ENCODE assay signal across 8 cellular contexts in the genomic region with DNA sequence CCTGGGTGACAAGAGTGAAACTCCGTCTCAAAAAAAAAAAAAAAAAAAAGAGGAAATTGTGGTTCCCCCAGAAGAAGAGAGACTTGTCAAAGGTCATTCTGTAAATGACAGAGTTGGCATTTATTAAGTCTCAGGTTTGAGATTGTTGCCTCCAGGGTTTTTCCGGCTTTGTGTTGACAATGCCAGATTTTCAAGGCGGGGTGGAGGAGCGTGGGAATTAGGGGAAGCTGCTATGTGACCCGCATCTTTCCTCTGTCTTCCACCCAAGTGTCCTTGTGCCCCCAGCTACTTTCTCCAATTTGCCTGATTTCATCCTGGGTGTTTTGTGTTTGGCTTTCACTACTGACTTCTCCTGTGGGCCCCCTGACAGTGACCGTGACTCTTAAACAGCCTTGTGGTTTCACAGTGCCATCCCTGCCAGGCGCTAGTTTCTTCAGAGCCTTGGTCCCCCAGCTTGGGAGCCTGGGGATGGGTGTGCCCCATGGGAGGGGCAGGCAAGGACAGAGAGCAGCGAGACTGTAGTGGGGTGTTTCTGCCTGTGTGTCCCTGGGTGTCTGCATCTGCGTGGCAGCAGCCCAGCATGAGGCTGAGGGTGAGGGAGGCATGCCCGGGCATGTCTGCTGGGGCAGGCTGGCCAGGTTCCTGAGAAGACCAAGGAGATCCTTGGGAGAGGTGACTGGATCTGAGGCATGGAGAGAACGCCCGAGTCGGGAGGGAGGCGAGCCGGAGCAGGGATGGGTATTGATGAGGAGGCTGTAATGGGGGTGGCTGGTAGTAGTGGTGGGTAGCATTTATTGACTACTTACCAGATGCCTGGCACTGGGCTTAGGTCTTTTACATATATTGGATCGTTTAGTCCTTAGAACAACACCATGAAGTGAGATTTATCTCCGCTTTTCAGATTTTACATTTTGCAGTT. TPM values are rescaled to one million over a fixed set of nuclear protein-coding genes. Genes with fewer than 3 reads are reported as not detected.
DNase-seq lines count a peak whose midpoint lies in the region; ATAC-seq and TF ChIP-seq lines count a peak whose summit lies in the region.

No MANE protein-coding gene starts in this region.

- peak overlapping the region; percentile 66 for H3K18ac ChIP-seq in H9 (ENCODE audit: insufficient read length, low read depth, low read length)

- no peak overlapping the region for H3K56ac ChIP-seq in H9 (ENCODE audit: insufficient read length, low read depth, low read length)

- no peak overlapping the region for H3K4me2 ChIP-seq in H9 (ENCODE audit: insufficient read depth, insufficient read length, low read length)

- no peaks in the 10 kb centered on the region for H3K79me1 ChIP-seq in H9 (ENCODE audit: insufficient read depth, low read depth, low read length, poor library complexity, severe bottlenecking)

- no peak overlapping the region for H3K23ac ChIP-seq in H9 (ENCODE audit: insufficient read length, low read depth, low read length)

- H2BK120ac ChIP-seq in H9 (ENCODE audit: low read depth, low read length, poor library complexity, severe bottlenecking) = peak overlapping the region; percentile 52

- H3K4me1 ChIP-seq in H9 (ENCODE audit: insufficient read depth, low read length) (peaks cover 5% of the 10 kb centered on the region; the same call in 1 of the 2 replicates), gastroesophageal sphincter (peaks cover 0 to 32% (median 9%) of the 10 kb centered on the region in 3 donors), sigmoid colon (peaks cover 0 to 22% (median 16%) of the 10 kb centered on the region in 4 donors)

- WGBS in H9 (ENCODE audit: extremely low coverage, insufficient read length, low lambda C conversion rate) = no CpG with 5 or more reads among the region's 17 CpGs
- WGBS in gastroesophageal sphincter (ENCODE audit: low coverage in 1 of 2), 2 donors = 84 to 87% methylated on average over 11 to 12 of the region's 17 CpGs
- WGBS in sigmoid colon, 2 donors = 32 to 58% methylated on average over 17 of the region's 17 CpGs

- H3K9ac ChIP-seq in H9 (ENCODE audit: extremely low read depth, insufficient read length, low read length) = no peak overlapping the region

- H3T11ph ChIP-seq in H9 (ENCODE audit: low read length) = no peak overlapping the region

- H3K9me3 ChIP-seq in H9 (ENCODE audit: control insufficient read depth, low read depth, low read length) (no peaks in the 10 kb centered on the region), gastroesophageal sphincter (no peaks in the 10 kb centered on the region), sigmoid colon (no peaks in the 10 kb centered on the region)

- H4K5ac ChIP-seq in H9 (ENCODE audit: insufficient read length, low read depth, low read length) = no peak overlapping the region

- H2BK12ac ChIP-seq in H9 (ENCODE audit: insufficient read length, low read depth, low read length) = no peak overlapping the region

- H3K27me3 Mint-ChIP-seq in activated T-cell treated with anti-CD3 and anti-CD28 coated beads, Interleukin-2, amount 50 U/mL, for 4 hours (ENCODE audit: low read depth) = no peaks in the 10 kb centered on the region
- H3K27me3 Mint-ChIP-seq in H9 (ENCODE audit: low read depth) (peaks cover 20% of the 10 kb centered on the region), activated B cell treated with CpG ODN at 0.5 μM for 24 hours (no peaks in the 10 kb centered on the region)

- H3K27ac Mint-ChIP-seq in H9 = peak overlapping the region in 1 of 3 experiments; percentile 99; a peak in 2 of 7 replicates
- peak overlapping the region; percentile 99 for H3K27ac Mint-ChIP-seq in activated B cell treated with CpG ODN at 0.5 μM for 24 hours

- H3K79me2 ChIP-seq in H9 (ENCODE audit: insufficient read depth, low read length) = no peaks in the 10 kb centered on the region

- CTCF ChIA-PET in activated B cell treated with CpG ODN at 0.5 μM for 24 hours (lab: Charles Lee) = interaction anchor here (1.0 to 4.0 kb wide), 6 partner anchors 24 to 51 kb away, joined by 3 to 35 read pairs (median 10); no protein-coding TSS in a partner anchor

- no peaks in the 10 kb centered on the region for H4K20me1 ChIP-seq in H9 (ENCODE audit: control insufficient read depth, insufficient read depth, insufficient read length)

- H3K27ac ChIP-seq in H9 (ENCODE audit: insufficient read length, low read depth, low read length) = no peak overlapping the region
- peak overlapping the region in 3 of 4 donors; percentile 32 to 65 (median 53) for H3K27ac ChIP-seq in gastroesophageal sphincter
- peak overlapping the region; percentile 20 to 63 (median 22) for H3K27ac ChIP-seq in sigmoid colon

- no peak for TF ChIP-seq CTCF in H9 (conservative IDR thresholded peaks at IDR 0.05)
- TF ChIP-seq CTCF in activated B cell treated with CpG ODN at 0.5 μM for 24 hours (IDR thresholded peaks at IDR 0.05) = no peak
- no peak for TF ChIP-seq CTCF in gastroesophageal sphincter (IDR thresholded peaks at IDR 0.05)
- no peak for TF ChIP-seq CTCF in sigmoid colon (IDR thresholded peaks at IDR 0.05)

- peak overlapping the region; percentile 68 for H3K4me3 Mint-ChIP-seq in activated T-cell treated with anti-CD3 and anti-CD28 coated beads, Interleukin-2, amount 50 U/mL, for 4 hours
- no peak overlapping the region for H3K4me3 Mint-ChIP-seq in H9
- H3K4me3 Mint-ChIP-seq in activated B cell treated with CpG ODN at 0.5 μM for 24 hours = peak overlapping the region; percentile 84

- H2BK15ac ChIP-seq in H9 (ENCODE audit: low read depth, low read length) = no peak overlapping the region

- TF ChIP-seq POLR2A in gastroesophageal sphincter (IDR thresholded peaks at IDR 0.05) (no peak), sigmoid colon (IDR thresholded peaks at IDR 0.05) (no peak)

- intact Hi-C loops in activated B cell treated with CpG ODN at 0.5 μM for 24 hours (cut with micrococcal nuclease) (loop anchor here (1.0 to 10.0 kb wide), 5 partner anchors 31 to 1180 kb away; a partner anchor contains a TSS), sigmoid colon (cut with DNase I) (no loop called here)

- H3K27me3 ChIP-seq in H9 (ENCODE audit: insufficient read depth, low read length) (no peaks in the 10 kb centered on the region), gastroesophageal sphincter (no peaks in the 10 kb centered on the region), sigmoid colon (no peaks in the 10 kb centered on the region)

- H3K9me3 Mint-ChIP-seq in activated T-cell treated with anti-CD3 and anti-CD28 coated beads, Interleukin-2, amount 50 U/mL, for 4 hours = no peaks in the 10 kb centered on the region
- H3K9me3 Mint-ChIP-seq in H9 (peaks cover 0 to 2% of the 10 kb centered on the region in 2 experiments; a peak in 1 of 5 replicates), activated B cell treated with CpG ODN at 0.5 μM for 24 hours (no peaks in the 10 kb centered on the region)

- H2AK5ac ChIP-seq in H9 (ENCODE audit: insufficient read length, low read length) = no peak overlapping the region

- H2BK5ac ChIP-seq in H9 (ENCODE audit: insufficient read length, low read length) = no peak overlapping the region

- DNase-seq in activated T-cell treated with anti-CD3 and anti-CD28 coated beads, Interleukin-2, amount 50 U/mL, for 4 hours = no peak
- DNase-seq in activated T-cell treated with anti-CD3 and anti-CD28 coated beads for 4 hours = no peak
- no peak for DNase-seq in H9
- peak; percentile 77 for DNase-seq in NAMALWA (ENCODE audit: low spot score)
- peak; percentile 63 for DNase-seq in activated B cell treated with CpG ODN at 0.5 μM for 24 hours
- no peak for DNase-seq in sigmoid colon
- no peak for DNase-seq in middle frontal gyrus (ENCODE audit: extremely low spot score, low spot score)

- ATAC-seq in activated T-cell treated with anti-CD3 and anti-CD28 coated beads, Interleukin-2, amount 50 U/mL, for 4 hours = peak; percentile 60
- ATAC-seq in activated B cell treated with CpG ODN at 0.5 μM for 24 hours (ENCODE audit: low read depth) (peak; percentile 49), gastroesophageal sphincter (peak; percentile 23)

- TF ChIP-seq EP300 in gastroesophageal sphincter (IDR thresholded peaks at IDR 0.05) (no peak), sigmoid colon (IDR thresholded peaks at IDR 0.05) (no peak)

- POLR2A ChIA-PET in activated B cell treated with CpG ODN at 0.5 μM for 24 hours (lab: Charles Lee) = interaction anchor here (0.7 to 33.3 kb wide), 10 partner anchors 8 to 113 kb away, joined by 3 to 1783 read pairs (median 9); a partner anchor contains a TSS

- H3K36me3 Mint-ChIP-seq in activated T-cell treated with anti-CD3 and anti-CD28 coated beads, Interleukin-2, amount 50 U/mL, for 4 hours (ENCODE audit: insufficient read depth) = no peaks in the 10 kb centered on the region
- no peaks in the 10 kb centered on the region for H3K36me3 Mint-ChIP-seq in H9 (ENCODE audit: insufficient read depth in 1 of 3, low read depth in 3 of 3)
- no peaks in the 10 kb centered on the region for H3K36me3 Mint-ChIP-seq in activated B cell treated with CpG ODN at 0.5 μM for 24 hours (ENCODE audit: low read depth)

- H3K4ac ChIP-seq in H9 (ENCODE audit: low read depth, low read length) = peak overlapping the region; percentile 9; the same call in 1 of the 2 replicates

- H3K4me3 ChIP-seq in gastroesophageal sphincter (no peak overlapping the region), sigmoid colon (no peak overlapping the region)

- H3K23me2 ChIP-seq in H9 (ENCODE audit: insufficient read length, low read depth, low read length, poor library complexity, severe bottlenecking) = no peaks in the 10 kb centered on the region

- H4K8ac ChIP-seq in H9 (replicated peaks; ENCODE audit: insufficient read length, low read depth, low read length) = no peak overlapping the region

- peaks cover 55% of the 10 kb centered on the region for H3K4me1 Mint-ChIP-seq in activated T-cell treated with anti-CD3 and anti-CD28 coated beads, Interleukin-2, amount 50 U/mL, for 4 hours (ENCODE audit: low read depth)
- peaks cover 35 to 48% of the 10 kb centered on the region in 2 experiments for H3K4me1 Mint-ChIP-seq in H9
- peaks cover 94% of the 10 kb centered on the region for H3K4me1 Mint-ChIP-seq in activated B cell treated with CpG ODN at 0.5 μM for 24 hours

- no peak overlapping the region for H2AFZ ChIP-seq in H9 (ENCODE audit: low read length)

- H3K36me3 ChIP-seq in gastroesophageal sphincter (no peaks in the 10 kb centered on the region), sigmoid colon (no peaks in the 10 kb centered on the region)

- H4K91ac ChIP-seq in H9 (ENCODE audit: insufficient read length, low read depth, low read length) = peak overlapping the region; percentile 11

- H3K14ac ChIP-seq in H9 (ENCODE audit: insufficient read depth, low read length) = peak overlapping the region; percentile 55

- no peak overlapping the region for H2BK20ac ChIP-seq in H9 (ENCODE audit: low read depth, low read length, poor library complexity, severe bottlenecking)

RNA-seq across cellular contexts. Expression of a gene that starts 46.3 kb away (rescaled TPM):
- 10 to 100 TPM; 43.6 to 58.9 (median 54.9) TPM for total RNA-seq in activated T-cell treated with anti-CD3 and anti-CD28 coated beads, Interleukin-2, amount 50 U/mL, for 4 hours
- total RNA-seq in H9 (2021) (6.7 and 7.6 TPM in 2 replicates), activated B cell treated with CpG ODN at 0.5 μM for 24 hours (155 and 156 TPM in 2 replicates), gastroesophageal sphincter (10 to 100 TPM; 10.7 to 16.7 (median 14.9) TPM), sigmoid colon (10 to 100 TPM in 1 of 4 donors, 1 to 10 TPM in 3; 7.7 to 11.5 (median 8.5) TPM)
- polyA plus RNA-seq in sigmoid colon = 10 to 100 TPM in 2 of 3 donors, 1 to 10 TPM in 1; 9.6 to 11.7 (median 10.9) TPM

Comparison
In these comparisons a context has a peak if more than half of its experiments do, and no peak if none do; other contexts are left out.
1. DNase-seq: peak in NAMALWA (single experiment) and activated B cell treated with CpG ODN at 0.5 μM for 24 hours (single experiment); none in activated T-cell treated with anti-CD3 and anti-CD28 coated beads, Interleukin-2, amount 50 U/mL, for 4 hours (single experiment), activated T-cell treated with anti-CD3 and anti-CD28 coated beads for 4 hours (single experiment), H9 (single experiment), sigmoid colon (single experiment) and middle frontal gyrus (single experiment).
2. H3K4me3 Mint-ChIP-seq: peak in activated T-cell treated with anti-CD3 and anti-CD28 coated beads, Interleukin-2, amount 50 U/mL, for 4 hours (single experiment) and activated B cell treated with CpG ODN at 0.5 μM for 24 hours (single experiment); none in H9 (0 of 2).
3. Peak in every context shown above with its lines, with median percentiles within 50 percentile points of each other: ATAC-seq.